1 cellular context compared by ENCODE assay signal in the genomic region with DNA sequence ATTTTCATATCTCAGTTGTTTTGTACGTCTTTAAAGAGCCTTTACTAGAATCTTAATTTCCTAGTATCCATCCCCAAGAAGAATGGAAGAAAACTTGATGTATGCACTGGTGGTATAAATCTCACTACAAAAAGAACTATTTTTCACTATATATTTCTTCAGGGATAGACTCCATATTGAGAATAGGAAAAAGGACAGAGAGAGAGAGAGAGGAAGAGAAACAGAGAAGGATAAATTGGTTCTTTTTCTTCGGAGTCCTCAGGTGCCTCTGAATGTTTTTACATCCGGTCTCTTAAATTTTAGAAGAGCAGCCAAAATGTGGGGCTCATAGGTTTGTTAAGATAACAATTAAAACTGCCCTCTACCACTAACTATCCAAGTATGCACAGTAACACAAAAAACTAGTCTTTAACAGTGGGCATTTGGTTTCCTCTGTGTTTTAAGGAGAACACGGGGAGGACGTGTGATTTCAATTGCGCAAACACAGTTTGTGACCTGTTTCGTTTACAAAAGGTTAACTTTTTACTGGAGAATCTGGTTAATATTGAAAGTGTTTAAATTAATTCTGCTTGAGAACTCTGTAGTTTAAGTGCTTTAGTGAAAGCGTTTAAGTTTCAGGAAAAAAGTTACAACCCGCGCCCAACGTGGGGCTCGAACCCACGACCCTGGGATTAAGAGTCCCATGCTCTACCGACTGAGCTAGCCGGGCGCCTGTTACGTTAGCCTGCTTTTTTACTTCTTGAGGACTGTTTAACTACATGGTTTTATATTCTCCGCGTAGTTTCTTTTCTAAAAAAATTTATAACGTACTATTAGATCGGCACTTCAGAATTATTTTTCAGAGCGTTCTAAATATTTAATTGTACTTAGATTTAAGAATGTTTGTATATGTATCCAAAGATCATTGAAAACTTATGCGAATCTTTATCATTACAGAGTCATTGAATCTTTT.
TF ChIP-seq lines count a peak whose summit lies in the region.

No MANE protein-coding gene starts in this region.

TF ChIP-seq in K562, 482 proteins besides CTCF, POLR2A, EP300 and RAD21 (continued from another document):
- TF ChIP-seq, protein P1, sequence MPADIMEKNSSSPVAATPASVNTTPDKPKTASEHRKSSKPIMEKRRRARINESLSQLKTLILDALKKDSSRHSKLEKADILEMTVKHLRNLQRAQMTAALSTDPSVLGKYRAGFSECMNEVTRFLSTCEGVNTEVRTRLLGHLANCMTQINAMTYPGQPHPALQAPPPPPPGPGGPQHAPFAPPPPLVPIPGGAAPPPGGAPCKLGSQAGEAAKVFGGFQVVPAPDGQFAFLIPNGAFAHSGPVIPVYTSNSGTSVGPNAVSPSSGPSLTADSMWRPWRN (IDR thresholded peaks at IDR 0.05; ENCODE audit: low read depth): no peak
- TF ChIP-seq CAMTA2 (CRISPR knock-in tag; conservative IDR thresholded peaks at IDR 0.05) (no peak), KDM5B (IDR thresholded peaks at IDR 0.05; ENCODE audit: insufficient replicate concordance, low read depth, low read length) (peak; percentile 71), SUPT5H (IDR thresholded peaks at IDR 0.05) (no peak), ZNF398 (CRISPR knock-in tag; IDR thresholded peaks at IDR 0.05) (no peak), BCL6 (CRISPR knock-in tag; IDR thresholded peaks at IDR 0.05) (no peak), ZNF146 (CRISPR knock-in tag; IDR thresholded peaks at IDR 0.05; ENCODE audit: unreplicated experiment) (no peak), GTF2E2 (tag; IDR thresholded peaks at IDR 0.05) (0 out of 2 replicates have a peak, but pooled peaks have one; percentile 63), RNF219 (CRISPR knock-in tag; IDR thresholded peaks at IDR 0.05) (no peak), POLR2H (tag; IDR thresholded peaks at IDR 0.05; ENCODE audit: low read depth) (peak; percentile 100), ZNF311 (CRISPR knock-in tag; IDR thresholded peaks at IDR 0.05) (no peak), BRCA1 (IDR thresholded peaks at IDR 0.05) (no peak), BRCA1 (CRISPR knock-in tag; IDR thresholded peaks at IDR 0.05) (no peak), PHF20 (IDR thresholded peaks at IDR 0.05; ENCODE audit: partially characterized antibody) (peak; percentile 11), KLF13 (tag; IDR thresholded peaks at IDR 0.05; ENCODE audit: borderline replicate concordance, low read depth) (no peak), POLR2B (IDR thresholded peaks at IDR 0.05; ENCODE audit: low read depth, partially characterized antibody) (no peak), ZBTB8A (IDR thresholded peaks at IDR 0.05; ENCODE audit: partially characterized antibody) (peak; percentile 66), YY1 (IDR thresholded peaks at IDR 0.05; ENCODE audit: borderline replicate concordance in 1 of 3, control insufficient read depth in 1 of 3, extremely low read depth in 1 of 3, insufficient read depth in 3 of 3, insufficient read length in 1 of 3, insufficient replicate concordance in 2 of 3, low read depth in 1 of 3, low read length in 2 of 3) (no peak), SAFB (IDR thresholded peaks at IDR 0.05; ENCODE audit: borderline replicate concordance, low read depth, low read length) (no peak), ZNF121 (CRISPR knock-in tag; conservative IDR thresholded peaks at IDR 0.05) (no peak), PRPF4 (IDR thresholded peaks at IDR 0.05; ENCODE audit: insufficient read depth, low read depth, low read length, poor library complexity, severe bottlenecking) (no peak), SRSF7 (optimal IDR thresholded peaks at IDR 0.05; ENCODE audit: low read depth, low read length) (no peak), NR2C1 (IDR thresholded peaks at IDR 0.05) (no peak), NR2C1 (tag; IDR thresholded peaks at IDR 0.05) (no peak), ZNF253 (CRISPR knock-in tag; conservative IDR thresholded peaks at IDR 0.05) (no peak), ARID1B (IDR thresholded peaks at IDR 0.05) (no peak), RBBP5 (IDR thresholded peaks at IDR 0.05; ENCODE audit: borderline replicate concordance, insufficient read depth, low read length, poor library complexity, severe bottlenecking) (no peak), RFX7 (CRISPR knock-in tag; IDR thresholded peaks at IDR 0.05) (no peak), NR2F6 (CRISPR knock-in tag; IDR thresholded peaks at IDR 0.05) (no peak), GTF3C2 (IDR thresholded peaks at IDR 0.05; ENCODE audit: borderline replicate concordance, extremely low read depth, insufficient read length) (peak; percentile 68), PTRF (tag; IDR thresholded peaks at IDR 0.05) (no peak), PATZ1 (CRISPR knock-in tag; IDR thresholded peaks at IDR 0.05; ENCODE audit: borderline replicate concordance) (no peak), CBFA2T3 (IDR thresholded peaks at IDR 0.05) (no peak), ZNF785 (CRISPR knock-in tag; IDR thresholded peaks at IDR 0.05) (no peak), CC2D1A (IDR thresholded peaks at IDR 0.05) (no peak), CREBBP (IDR thresholded peaks at IDR 0.05; ENCODE audit: low read depth, low read length) (no peak), MCM5 (IDR thresholded peaks at IDR 0.05; ENCODE audit: low read depth) (no peak), SMC3 (conservative IDR thresholded peaks at IDR 0.05; ENCODE audit: insufficient read depth, low read depth, low read length) (no peak), ZNF431 (CRISPR knock-in tag; IDR thresholded peaks at IDR 0.05) (no peak), ERF (CRISPR knock-in tag; IDR thresholded peaks at IDR 0.05) (no peak), NCOR1 (IDR thresholded peaks at IDR 0.05) (no peak), KLF1 (tag; IDR thresholded peaks at IDR 0.05) (no peak), ATF7 (IDR thresholded peaks at IDR 0.05) (peak; percentile 51; the same call in 1 of the 2 replicates), ZNF41 (CRISPR knock-in tag; conservative IDR thresholded peaks at IDR 0.05) (no peak)
- TF ChIP-seq, protein P2, sequence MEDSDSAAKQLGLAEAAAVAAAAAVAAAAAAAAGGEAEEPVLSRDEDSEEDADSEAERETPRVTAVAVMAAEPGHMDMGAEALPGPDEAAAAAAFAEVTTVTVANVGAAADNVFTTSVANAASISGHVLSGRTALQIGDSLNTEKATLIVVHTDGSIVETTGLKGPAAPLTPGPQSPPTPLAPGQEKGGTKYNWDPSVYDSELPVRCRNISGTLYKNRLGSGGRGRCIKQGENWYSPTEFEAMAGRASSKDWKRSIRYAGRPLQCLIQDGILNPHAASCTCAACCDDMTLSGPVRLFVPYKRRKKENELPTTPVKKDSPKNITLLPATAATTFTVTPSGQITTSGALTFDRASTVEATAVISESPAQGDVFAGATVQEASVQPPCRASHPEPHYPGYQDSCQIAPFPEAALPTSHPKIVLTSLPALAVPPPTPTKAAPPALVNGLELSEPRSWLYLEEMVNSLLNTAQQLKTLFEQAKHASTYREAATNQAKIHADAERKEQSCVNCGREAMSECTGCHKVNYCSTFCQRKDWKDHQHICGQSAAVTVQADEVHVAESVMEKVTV (CRISPR knock-in tag; IDR thresholded peaks at IDR 0.05): no peak
- TF ChIP-seq, protein P3, sequence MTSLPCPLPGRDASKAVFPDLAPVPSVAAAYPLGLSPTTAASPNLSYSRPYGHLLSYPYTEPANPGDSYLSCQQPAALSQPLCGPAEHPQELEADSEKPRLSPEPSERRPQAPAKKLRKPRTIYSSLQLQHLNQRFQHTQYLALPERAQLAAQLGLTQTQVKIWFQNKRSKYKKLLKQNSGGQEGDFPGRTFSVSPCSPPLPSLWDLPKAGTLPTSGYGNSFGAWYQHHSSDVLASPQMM (CRISPR knock-in tag; IDR thresholded peaks at IDR 0.05): no peak
- TF ChIP-seq, protein P4, sequence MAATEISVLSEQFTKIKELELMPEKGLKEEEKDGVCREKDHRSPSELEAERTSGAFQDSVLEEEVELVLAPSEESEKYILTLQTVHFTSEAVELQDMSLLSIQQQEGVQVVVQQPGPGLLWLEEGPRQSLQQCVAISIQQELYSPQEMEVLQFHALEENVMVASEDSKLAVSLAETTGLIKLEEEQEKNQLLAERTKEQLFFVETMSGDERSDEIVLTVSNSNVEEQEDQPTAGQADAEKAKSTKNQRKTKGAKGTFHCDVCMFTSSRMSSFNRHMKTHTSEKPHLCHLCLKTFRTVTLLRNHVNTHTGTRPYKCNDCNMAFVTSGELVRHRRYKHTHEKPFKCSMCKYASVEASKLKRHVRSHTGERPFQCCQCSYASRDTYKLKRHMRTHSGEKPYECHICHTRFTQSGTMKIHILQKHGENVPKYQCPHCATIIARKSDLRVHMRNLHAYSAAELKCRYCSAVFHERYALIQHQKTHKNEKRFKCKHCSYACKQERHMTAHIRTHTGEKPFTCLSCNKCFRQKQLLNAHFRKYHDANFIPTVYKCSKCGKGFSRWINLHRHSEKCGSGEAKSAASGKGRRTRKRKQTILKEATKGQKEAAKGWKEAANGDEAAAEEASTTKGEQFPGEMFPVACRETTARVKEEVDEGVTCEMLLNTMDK (IDR thresholded peaks at IDR 0.05; ENCODE audit: borderline replicate concordance, insufficient read depth, low read depth, low read length, poor library complexity, severe bottlenecking): no peak
